In genomic region chr5:149367249-149367971, GRCh38 we compare ENCODE assay signal across 8 cellular contexts. TPM values are rescaled to one million over a fixed set of nuclear protein-coding genes. Genes with fewer than 3 reads are reported as not detected.
A peak's percentile ranks its signal among the peaks of the same experiment; 100 is the strongest.
DNase-seq lines count a peak whose midpoint lies in the region; ATAC-seq and TF ChIP-seq lines count a peak whose summit lies in the region.

No MANE protein-coding gene starts in this region.

- no peak overlapping the region for H3K4me3 Mint-ChIP-seq in Caco-2 (ENCODE audit: unreplicated experiment)

- H3K4me2 ChIP-seq in PC-3 (ENCODE audit: low read length) (peak overlapping the region; percentile 8; the same call in 1 of the 2 replicates), osteoblast (ENCODE audit: insufficient read depth, low read length) (no peak overlapping the region)

- CTCF ChIA-PET in Caco-2 (lab: Charles Lee) (interaction anchor here (0.6 to 2.9 kb wide), 14 partner anchors 9 to 78 kb away, joined by 3 to 40 read pairs (median 4); partner anchors contain the start of gene PCYOX1L), PC-3 (lab: Charles Lee) (interaction anchor here (0.5 to 2.5 kb wide), 9 partner anchors 9 to 380 kb away, joined by 3 to 17 read pairs (median 5); partner anchors contain the start of gene PCYOX1L)

- H3K27ac ChIP-seq in PC-3 (ENCODE audit: low read length) (no peak overlapping the region), osteoblast (ENCODE audit: low read depth, low read length) (no peak overlapping the region)

- H3K9me3 ChIP-seq in Caco-2 (no peaks in the 10 kb centered on the region), PC-3 (ENCODE audit: low read length) (no peaks in the 10 kb centered on the region), osteoblast (ENCODE audit: low read depth, low read length) (no peaks in the 10 kb centered on the region)

- peak overlapping the region; percentile 23; the same call in 1 of the 2 replicates for H2AFZ ChIP-seq in PC-3 (ENCODE audit: low read length)
- peak overlapping the region; percentile 37 for H2AFZ ChIP-seq in osteoblast (ENCODE audit: low read length)

- H3K4me3 ChIP-seq in Caco-2 (ENCODE audit: low read depth, low read length): no peak overlapping the region
- no peak overlapping the region for H3K4me3 ChIP-seq in PC-3 (ENCODE audit: low read length)
- no peak overlapping the region for H3K4me3 ChIP-seq in fibroblast of pulmonary artery (replicated peaks; ENCODE audit: low read depth, low read length)
- no peak overlapping the region for H3K4me3 ChIP-seq in osteoblast (ENCODE audit: insufficient read depth, low read length)

- H3K4me1 ChIP-seq in Caco-2 (peaks cover 4% of the 10 kb centered on the region; the same call in 1 of the 2 replicates), PC-3 (ENCODE audit: insufficient read depth, low read length) (no peaks in the 10 kb centered on the region), osteoblast (ENCODE audit: insufficient read depth, low read length) (no peaks in the 10 kb centered on the region)

- intact Hi-C loops in Caco-2 (cut with micrococcal nuclease; ENCODE audit: unreplicated experiment) (loop anchor here (1.0 kb wide), 3 partner anchors 46 to 67 kb away; no protein-coding TSS in a partner anchor), PC-3 (cut with micrococcal nuclease) (loop anchor here (1.0 to 5.0 kb wide), 2 partner anchors 50 to 100 kb away; no protein-coding TSS in a partner anchor)

- H3K27ac Mint-ChIP-seq in Caco-2 (ENCODE audit: unreplicated experiment): no peak overlapping the region

- TF ChIP-seq CTCF in Caco-2 (IDR thresholded peaks at IDR 0.05; ENCODE audit: insufficient read depth in 1 of 2, low read depth in 1 of 2, low read length in 1 of 2, severe bottlenecking in 1 of 2, unreplicated experiment in 1 of 2): peak; percentile 86 to 91
- TF ChIP-seq CTCF in PC-3 (conservative IDR thresholded peaks at IDR 0.05; ENCODE audit: low read depth, low read length): peak; percentile 99
- TF ChIP-seq CTCF in fibroblast of pulmonary artery (IDR thresholded peaks at IDR 0.05; ENCODE audit: low read length, missing control alignments): peak; percentile 89
- TF ChIP-seq CTCF in osteoblast (IDR thresholded peaks at IDR 0.05; ENCODE audit: extremely low read depth, low read depth, low read length): peak; percentile 91

- POLR2A ChIA-PET in Caco-2 (lab: Charles Lee) (no interaction called here), PC-3 (lab: Charles Lee; ENCODE audit: unreplicated experiment) (no interaction called here)

- H3K4me1 Mint-ChIP-seq in Caco-2 (ENCODE audit: low read depth, unreplicated experiment): no peaks in the 10 kb centered on the region

- no peaks in the 10 kb centered on the region for H4K20me1 ChIP-seq in PC-3 (ENCODE audit: low read length)
- H4K20me1 ChIP-seq in osteoblast (ENCODE audit: insufficient read depth, low read length): no peaks in the 10 kb centered on the region

- H3K36me3 Mint-ChIP-seq in Caco-2 (ENCODE audit: insufficient read depth, unreplicated experiment): no peaks in the 10 kb centered on the region

- no peaks in the 10 kb centered on the region for H3K9me3 Mint-ChIP-seq in Caco-2 (ENCODE audit: unreplicated experiment)

- H3K9me2 ChIP-seq in PC-3 (replicated peaks; ENCODE audit: low read length): no peaks in the 10 kb centered on the region

- no peak overlapping the region for H3K9ac ChIP-seq in PC-3 (ENCODE audit: low read length)

- H3K79me2 ChIP-seq in PC-3 (ENCODE audit: low read length): no peaks in the 10 kb centered on the region
- H3K79me2 ChIP-seq in osteoblast (ENCODE audit: insufficient read depth, low read length): no peaks in the 10 kb centered on the region

- BruUV-seq in Caco-2 (replicated peaks; lab: Mats Ljungman, UMichigan): no TSS peak
- BruUV-seq in PC-3 (replicated peaks; lab: Mats Ljungman, UMichigan): no TSS peak

- no peaks in the 10 kb centered on the region for H3K27me3 Mint-ChIP-seq in Caco-2 (ENCODE audit: insufficient read depth, unreplicated experiment)

- no peaks in the 10 kb centered on the region for H3F3A ChIP-seq in PC-3 (ENCODE audit: low read length, unreplicated experiment)

- H3K36me3 ChIP-seq in Caco-2 (ENCODE audit: control insufficient read depth, insufficient read depth, low read length) (no peaks in the 10 kb centered on the region), PC-3 (ENCODE audit: low read depth, low read length) (no peaks in the 10 kb centered on the region), osteoblast (ENCODE audit: insufficient read depth, low read length) (no peaks in the 10 kb centered on the region)

- H3K27me3 ChIP-seq in Caco-2 (replicated peaks; ENCODE audit: control insufficient read depth, insufficient read depth, low read length) (no peaks in the 10 kb centered on the region), PC-3 (ENCODE audit: low read length) (no peaks in the 10 kb centered on the region), osteoblast (ENCODE audit: insufficient read depth, low read length) (peaks cover 6% of the 10 kb centered on the region)

- DNase-seq in Caco-2 (peak; percentile 87 to 88), HPDE6-E6E7 (ENCODE audit: extremely low spot score) (peak; percentile 75), PC-3 (peak; percentile 95), fibroblast of pulmonary artery (ENCODE audit: low read depth) (peak; percentile 79), osteoblast (ENCODE audit: insufficient read length, low spot score, missing footprints) (peak; percentile 98)
- DNase-seq in activated T-cell treated with anti-CD3 and anti-CD28 coated beads, Interleukin-2, amount 50 U/mL, for 48 hours: peak; percentile 65 to 68

- ATAC-seq in GM19455 (IDR thresholded peaks at IDR 0.05; ENCODE audit: unreplicated experiment) (peak; percentile 73), PC-3 (peak; percentile 76), GM21528 (IDR thresholded peaks at IDR 0.05; ENCODE audit: low FRiP score, unreplicated experiment) (no peak)

RNA-seq across cellular contexts. Expression of gene PCYOX1L, which starts 9.6 kb away (rescaled TPM):
- total RNA-seq in Caco-2 (2022) (8.7 and 10.4 TPM in 2 replicates), PC-3 (2014; rRNA removed) (11.9 and 12.8 TPM in 2 replicates), osteoblast (4.3 and 4.7 TPM in 2 replicates)

RNA-seq across cellular contexts. Expression of gene IL17B, which starts 11.7 kb away (rescaled TPM):
- total RNA-seq in Caco-2 (2022) (not detected in 2 replicates), PC-3 (2014; rRNA removed) (not detected in 2 replicates), osteoblast (0.29 TPM in 1 of 2 replicates, not detected in the other)

RNA-seq across cellular contexts. Expression of gene GRPEL2, which starts 22.1 kb away (rescaled TPM):
- total RNA-seq in Caco-2 (2022) (33.6 and 36.8 TPM in 2 replicates), PC-3 (2014; rRNA removed) (43.8 and 49.4 TPM in 2 replicates), osteoblast (34.7 and 34.8 TPM in 2 replicates)
